8 cellular contexts compared by ENCODE assay signal in genomic region chr9:129143461-129143927, GRCh38. TPM values are rescaled to one million over a fixed set of nuclear protein-coding genes. Genes with fewer than 3 reads are reported as not detected.
DNase-seq lines count a peak whose midpoint lies in the region; ATAC-seq and TF ChIP-seq lines count a peak whose summit lies in the region.

No MANE protein-coding gene starts in this region.

- H3K4me1 Mint-ChIP-seq in T-helper 1 cell treated with Interleukin-12 subunit alpha and Interleukin-12 subunit beta and Interleukin-4 antibody, amounts not matched to agents 30 μg/mL and 1 μg/mL, for 36 hours (ENCODE audit: low read depth), result peaks cover 30% of the 10 kb centered on the region
- peaks cover 38% of the 10 kb centered on the region for H3K4me1 Mint-ChIP-seq in type B pancreatic cell (ENCODE audit: unreplicated experiment)

- peaks cover 90% of the 10 kb centered on the region for H3K4me1 ChIP-seq in lower lobe of right lung

- H3K9me3 Mint-ChIP-seq in T-helper 1 cell treated with Interleukin-12 subunit alpha and Interleukin-12 subunit beta and Interleukin-4 antibody, amounts not matched to agents 30 μg/mL and 1 μg/mL, for 36 hours, result no peaks in the 10 kb centered on the region
- H3K9me3 Mint-ChIP-seq in type B pancreatic cell, result no peaks in the 10 kb centered on the region

- H3K27me3 ChIP-seq in lower lobe of right lung (ENCODE audit: low read depth), result no peaks in the 10 kb centered on the region

- peak overlapping the region; percentile 100 for H3K27ac ChIP-seq in lower lobe of right lung

- H3K36me3 Mint-ChIP-seq in T-helper 1 cell treated with Interleukin-12 subunit alpha and Interleukin-12 subunit beta and Interleukin-4 antibody, amounts not matched to agents 30 μg/mL and 1 μg/mL, for 36 hours (ENCODE audit: low read depth), result peaks cover 11% of the 10 kb centered on the region
- peaks cover 6% of the 10 kb centered on the region for H3K36me3 Mint-ChIP-seq in type B pancreatic cell

- H3K36me3 ChIP-seq in lower lobe of right lung, result peaks cover 35% of the 10 kb centered on the region

- peak overlapping the region; percentile 15 for H3K4me3 ChIP-seq in lower lobe of right lung

- H3K4me3 Mint-ChIP-seq in T-helper 1 cell treated with Interleukin-12 subunit alpha and Interleukin-12 subunit beta and Interleukin-4 antibody, amounts not matched to agents 30 μg/mL and 1 μg/mL, for 36 hours, result no peak overlapping the region
- peak overlapping the region; percentile 74 for H3K4me3 Mint-ChIP-seq in type B pancreatic cell

- no peaks in the 10 kb centered on the region for H3K27me3 Mint-ChIP-seq in T-helper 1 cell treated with Interleukin-12 subunit alpha and Interleukin-12 subunit beta and Interleukin-4 antibody, amounts not matched to agents 30 μg/mL and 1 μg/mL, for 36 hours (ENCODE audit: low read depth)
- H3K27me3 Mint-ChIP-seq in type B pancreatic cell, result no peaks in the 10 kb centered on the region

- DNase-seq in T-helper 1 cell, result no peak
- DNase-seq in dermis blood vessel endothelial cell, result peak; percentile 96
- DNase-seq in lower lobe of right lung, result peak; percentile 66
- no peak for DNase-seq in type B pancreatic cell (ENCODE audit: extremely low spot score, unreplicated experiment)
- DNase-seq in effector CD8-positive, alpha-beta T cell (lab: John Stamatoyannopoulos, UW), result no peak

- TF ChIP-seq CTCF in lower lobe of right lung (IDR thresholded peaks at IDR 0.05) (no peak), type B pancreatic cell (conservative IDR thresholded peaks at IDR 0.05) (no peak)

- H3K27ac Mint-ChIP-seq in T-helper 1 cell treated with Interleukin-12 subunit alpha and Interleukin-12 subunit beta and Interleukin-4 antibody, amounts not matched to agents 30 μg/mL and 1 μg/mL, for 36 hours, result peak overlapping the region; percentile 74
- peak overlapping the region; percentile 87 for H3K27ac Mint-ChIP-seq in type B pancreatic cell

- intact Hi-C loops in lower lobe of right lung (cut with DNase I), result no loop called here

- H3K9me3 ChIP-seq in lower lobe of right lung, result no peaks in the 10 kb centered on the region

- ATAC-seq in lower lobe of right lung (peak; percentile 3 to 6), GM21528 (IDR thresholded peaks at IDR 0.05; ENCODE audit: low FRiP score, unreplicated experiment) (no peak), GM21423 (IDR thresholded peaks at IDR 0.05; ENCODE audit: unreplicated experiment) (no peak)

RNA-seq across cellular contexts. Expression of gene PTPA, which starts 32.3 kb away (rescaled TPM):
- total RNA-seq in dermis blood vessel endothelial cell (80.0 and 145 TPM in 2 replicates), lower lobe of right lung (100 TPM), type B pancreatic cell (ENCODE audit: low replicate concordance) (102 and 115 TPM in 2 replicates)

RNA-seq across cellular contexts. Expression of gene CRAT, which starts 32.9 kb away (rescaled TPM):
- total RNA-seq in dermis blood vessel endothelial cell, result 34.0 and 61.8 TPM in 2 replicates
- 23.2 TPM for total RNA-seq in lower lobe of right lung
- 14.5 and 28.4 TPM in 2 replicates for total RNA-seq in type B pancreatic cell (ENCODE audit: low replicate concordance)

RNA-seq across cellular contexts. Expression of gene IER5L, which starts 34.6 kb away (rescaled TPM):
- total RNA-seq in dermis blood vessel endothelial cell (13.0 and 19.4 TPM in 2 replicates), lower lobe of right lung (8.7 TPM), type B pancreatic cell (ENCODE audit: low replicate concordance) (22.3 and 37.5 TPM in 2 replicates)

Comparison
In these comparisons a context has a peak if more than half of its experiments do, and no peak if none do; other contexts are left out.
1. DNase-seq: peak in dermis blood vessel endothelial cell (single experiment) and lower lobe of right lung (single experiment); none in T-helper 1 cell (0 of 5), type B pancreatic cell (single experiment) and effector CD8-positive, alpha-beta T cell (single experiment).
2. ATAC-seq: peak in lower lobe of right lung (2 of 2); none in GM21528 (single experiment) and GM21423 (single experiment).